Comparison of ENCODE assay signal across 14 cellular contexts in the genomic region with DNA sequence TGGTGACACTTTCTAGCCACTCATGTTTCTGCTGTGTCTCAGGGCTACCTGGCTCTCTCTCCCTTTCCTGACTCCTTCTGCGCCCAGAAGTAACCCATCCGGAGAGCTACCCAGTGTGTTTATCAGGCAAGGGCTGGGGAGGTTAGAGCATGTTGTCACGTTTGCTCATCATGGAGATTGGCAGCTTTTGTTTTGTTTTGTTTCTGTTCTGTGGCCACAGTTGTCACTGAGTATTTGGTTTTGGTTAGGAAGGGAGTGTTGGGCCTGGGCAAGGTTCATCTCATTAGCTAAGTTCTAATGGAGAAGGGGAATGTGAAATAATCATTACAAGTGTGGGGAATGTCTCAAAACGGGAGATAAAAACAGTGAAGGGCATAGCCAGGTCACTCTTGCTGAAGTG.
A peak's percentile ranks its signal among the peaks of the same experiment; 100 is the strongest.
DNase-seq lines count a peak whose midpoint lies in the region; ATAC-seq lines count a peak whose summit lies in the region.
"Had no signal": no experiment of that assay in that cellular context is flagged by ENCODE, and none has a peak within 500 bp of the region (broad histone marks: within the 10 kb centered on the region; RNA-seq: fewer than 3 reads in every experiment).

No MANE protein-coding gene starts in this region.

- peaks cover 16 to 100% (median 86%) of the 10 kb centered on the region in 10 experiments for H3K4me1 ChIP-seq in BLaER1 treated with 17β-estradiol and CSF1 and Interleukin-3, amounts not matched to agents 10 nM and 100 nM
- H3K4me1 ChIP-seq: HAP-1 had no signal

- peaks cover 0 to 17% (median 0%) of the 10 kb centered on the region in 11 experiments; a peak in 4 of 22 replicates for H3K36me3 ChIP-seq in BLaER1 treated with 17β-estradiol and CSF1 and Interleukin-3, amounts not matched to agents 10 nM and 100 nM
- H3K36me3 ChIP-seq: HAP-1 had no signal

- no peak for ATAC-seq in natural killer cell treated with Interleukin-12 subunit alpha and Interleukin-12 subunit beta and Interleukin-15 and Interleukin-18, amount 100 ng/mL, for 72 hours
- no peak for ATAC-seq in stimulated activated effector memory CD8-positive, alpha-beta T cell treated with anti-CD3 and anti-CD28 coated beads, Interleukin-12 subunit alpha, Interleukin-12 subunit beta, amount 100 ng/mL, for 72 hours
- ATAC-seq in HG02798 (IDR thresholded peaks at IDR 0.05; ENCODE audit: poor library complexity, unreplicated experiment), result no peak
- ATAC-seq: A549 had no signal

- peaks cover 0 to 1% (median 0%) of the 10 kb centered on the region in 3 donors for H3K27me3 Mint-ChIP-seq in immature natural killer cell (ENCODE audit: low read depth in 3 of 3)
- no peaks in the 10 kb centered on the region for H3K27me3 Mint-ChIP-seq in natural killer cell treated with Interleukin-12 subunit alpha and Interleukin-12 subunit beta and Interleukin-15 and Interleukin-18, amount 100 ng/mL, for 72 hours
- H3K27me3 Mint-ChIP-seq: CD4-positive, alpha-beta T cell had no signal

- peaks cover 34 to 38% of the 10 kb centered on the region in 2 donors for H3K4me1 Mint-ChIP-seq in immature natural killer cell
- H3K4me1 Mint-ChIP-seq in natural killer cell treated with Interleukin-12 subunit alpha and Interleukin-12 subunit beta and Interleukin-15 and Interleukin-18, amount 100 ng/mL, for 72 hours (ENCODE audit: low read depth in 2 of 2), result peaks cover 10 to 17% of the 10 kb centered on the region in 2 donors
- H3K4me1 Mint-ChIP-seq in stimulated activated effector memory CD8-positive, alpha-beta T cell treated with anti-CD3 and anti-CD28 coated beads, Interleukin-12 subunit alpha, Interleukin-12 subunit beta, amount 100 ng/mL, for 72 hours, result peaks cover 18% of the 10 kb centered on the region

- no peak overlapping the region for H3K4me3 ChIP-seq in BLaER1 treated with 17β-estradiol and CSF1 and Interleukin-3, amounts not matched to agents 10 nM and 100 nM
- H3K4me3 ChIP-seq: A549, HAP-1 had no signal

- H3K27ac ChIP-seq in BLaER1 treated with 17β-estradiol and CSF1 and Interleukin-3, amounts not matched to agents 10 nM and 100 nM, result 0 out of 22 replicates have a peak overlapping the region, but pooled peaks of 2 of the 11 experiments have one; percentile 0 to 9
- H3K27ac ChIP-seq: A549 had no signal

- H3K4me3 Mint-ChIP-seq in immature natural killer cell, result peak overlapping the region; percentile 15 to 53 (median 26)
- H3K4me3 Mint-ChIP-seq in natural killer cell treated with Interleukin-12 subunit alpha and Interleukin-12 subunit beta and Interleukin-15 and Interleukin-18, amount 100 ng/mL, for 72 hours, result peak overlapping the region; percentile 11
- H3K4me3 Mint-ChIP-seq in stimulated activated effector memory CD8-positive, alpha-beta T cell treated with anti-CD3 and anti-CD28 coated beads, Interleukin-12 subunit alpha, Interleukin-12 subunit beta, amount 100 ng/mL, for 72 hours, result no peak overlapping the region
- H3K4me3 Mint-ChIP-seq: CD4-positive, alpha-beta T cell had no signal

- DNase-seq in immature natural killer cell (peak; percentile 9 to 34 (median 10)), kidney glomerular epithelial cell (lab: John Stamatoyannopoulos, UW) (no peak), DMS79 treated with DMSO at 0.1 percent for 48 hours (lab: John Stamatoyannopoulos, UW) (no peak)
- no peak for DNase-seq in natural killer cell treated with Interleukin-12 subunit alpha and Interleukin-12 subunit beta and Interleukin-15 and Interleukin-18, amount 100 ng/mL, for 72 hours (ENCODE audit: low spot score)
- DNase-seq in stimulated activated effector memory CD8-positive, alpha-beta T cell treated with anti-CD3 and anti-CD28 coated beads, Interleukin-12 subunit alpha, Interleukin-12 subunit beta, amount 100 ng/mL, for 72 hours (ENCODE audit: low spot score in 2 of 2), result no peak
- DNase-seq: C1 segment of cervical spinal cord; CD4-positive, alpha-beta T cell; DMS79; EL; GOT3 had no signal

- H3K27ac Mint-ChIP-seq in immature natural killer cell, result peak overlapping the region; percentile 5 to 88 (median 84)
- H3K27ac Mint-ChIP-seq in natural killer cell treated with Interleukin-12 subunit alpha and Interleukin-12 subunit beta and Interleukin-15 and Interleukin-18, amount 100 ng/mL, for 72 hours, result peak overlapping the region in 1 of 2 donors; percentile 36
- H3K27ac Mint-ChIP-seq in stimulated activated effector memory CD8-positive, alpha-beta T cell treated with anti-CD3 and anti-CD28 coated beads, Interleukin-12 subunit alpha, Interleukin-12 subunit beta, amount 100 ng/mL, for 72 hours, result peak overlapping the region; percentile 13
- H3K27ac Mint-ChIP-seq: CD4-positive, alpha-beta T cell had no signal

- no peaks in the 10 kb centered on the region for H3K9me3 Mint-ChIP-seq in immature natural killer cell
- no peaks in the 10 kb centered on the region for H3K9me3 Mint-ChIP-seq in natural killer cell treated with Interleukin-12 subunit alpha and Interleukin-12 subunit beta and Interleukin-15 and Interleukin-18, amount 100 ng/mL, for 72 hours
- no peaks in the 10 kb centered on the region for H3K9me3 Mint-ChIP-seq in stimulated activated effector memory CD8-positive, alpha-beta T cell treated with anti-CD3 and anti-CD28 coated beads, Interleukin-12 subunit alpha, Interleukin-12 subunit beta, amount 100 ng/mL, for 72 hours
- H3K9me3 Mint-ChIP-seq: CD4-positive, alpha-beta T cell had no signal

- H3K36me3 Mint-ChIP-seq in immature natural killer cell, result no peaks in the 10 kb centered on the region
- no peaks in the 10 kb centered on the region for H3K36me3 Mint-ChIP-seq in natural killer cell treated with Interleukin-12 subunit alpha and Interleukin-12 subunit beta and Interleukin-15 and Interleukin-18, amount 100 ng/mL, for 72 hours
- no peaks in the 10 kb centered on the region for H3K36me3 Mint-ChIP-seq in stimulated activated effector memory CD8-positive, alpha-beta T cell treated with anti-CD3 and anti-CD28 coated beads, Interleukin-12 subunit alpha, Interleukin-12 subunit beta, amount 100 ng/mL, for 72 hours

- H3K27me3 ChIP-seq in BLaER1 treated with 17β-estradiol and CSF1 and Interleukin-3, amounts not matched to agents 10 nM and 100 nM, result no peaks in the 10 kb centered on the region

- no peak overlapping the region for H3K9ac ChIP-seq in BLaER1 treated with 17β-estradiol and CSF1 and Interleukin-3, amounts not matched to agents 10 nM and 100 nM

- H4K20me1 ChIP-seq in BLaER1 treated with 17β-estradiol and CSF1 and Interleukin-3, amounts not matched to agents 10 nM and 100 nM, result peaks cover 0 to 80% (median 0%) of the 10 kb centered on the region in 11 experiments; a peak in 3 of 22 replicates

- peak overlapping the region in 7 of 11 experiments; percentile 18 to 73 (median 62); a peak in 12 of 22 replicates for H3K4me2 ChIP-seq in BLaER1 treated with 17β-estradiol and CSF1 and Interleukin-3, amounts not matched to agents 10 nM and 100 nM
- H3K4me2 ChIP-seq: A549 had no signal

- H3K9me3 ChIP-seq in BLaER1 treated with 17β-estradiol and CSF1 and Interleukin-3, amounts not matched to agents 10 nM and 100 nM (replicated peaks in 1 of 11), result peaks cover 0 to 10% (median 0%) of the 10 kb centered on the region in 11 experiments; a peak in 2 of 22 replicates
- H3K9me3 ChIP-seq: A549, HAP-1 had no signal

Comparison
In these comparisons a context has a peak if more than half of its experiments do, and no peak if none do; other contexts are left out.
1. DNase-seq: peak in immature natural killer cell (3 of 3); none in natural killer cell treated with Interleukin-12 subunit alpha and Interleukin-12 subunit beta and Interleukin-15 and Interleukin-18, amount 100 ng/mL, for 72 hours (single experiment), stimulated activated effector memory CD8-positive, alpha-beta T cell treated with anti-CD3 and anti-CD28 coated beads, Interleukin-12 subunit alpha, Interleukin-12 subunit beta, amount 100 ng/mL, for 72 hours (0 of 2), kidney glomerular epithelial cell (single experiment) and DMS79 treated with DMSO at 0.1 percent for 48 hours (single experiment).